In the genomic region with DNA sequence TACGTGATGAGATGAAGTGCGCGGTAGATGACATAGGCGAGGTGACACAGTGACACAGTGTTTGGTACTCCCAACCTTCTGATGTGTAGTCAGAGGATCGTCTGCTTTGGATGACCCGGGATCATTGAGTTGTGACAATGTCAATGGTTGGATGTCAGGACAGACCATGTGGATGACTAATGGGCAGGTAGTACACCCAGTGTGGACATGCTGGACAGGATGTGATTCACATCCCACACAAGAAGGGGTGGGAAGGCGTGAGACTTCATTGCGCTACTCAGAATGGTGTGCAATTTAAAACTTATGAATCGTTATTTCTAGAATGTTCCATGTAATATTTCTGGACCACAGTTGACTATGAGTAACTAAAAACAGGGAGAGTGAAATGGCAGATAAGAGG, we compare ENCODE assay signal across 32 cellular contexts. TPM values are rescaled to one million over a fixed set of nuclear protein-coding genes. Genes with fewer than 3 reads are reported as not detected.
A peak's percentile ranks its signal among the peaks of the same experiment; 100 is the strongest.
DNase-seq lines count a peak whose midpoint lies in the region; ATAC-seq, FAIRE-seq and TF ChIP-seq lines count a peak whose summit lies in the region.
"Had no signal": no experiment of that assay in that cellular context is flagged by ENCODE, and none has a peak within 500 bp of the region (broad histone marks: within the 10 kb centered on the region; RNA-seq: fewer than 3 reads in every experiment).

No MANE protein-coding gene starts in this region.

- H3K4me3 ChIP-seq in brain microvascular endothelial cell (ENCODE audit: low read depth, low read length) = no peak overlapping the region
- no peak overlapping the region for H3K4me3 ChIP-seq in keratinocyte (ENCODE audit: control insufficient read depth in 2 of 3, extremely low read depth in 1 of 3, insufficient read depth in 2 of 3, low read depth in 1 of 3, low read length in 3 of 3)
- H3K4me3 ChIP-seq: A549, cardiac muscle cell, coronary artery, esophagus muscularis mucosa, hepatocyte, left lung, Peyer's patch, stomach, thyroid gland had no signal

- DNase-seq in Caki2 (ENCODE audit: low read depth) (peak; percentile 42), M059J (ENCODE audit: low read depth) (peak; percentile 59), brain microvascular endothelial cell (peak; percentile 11), keratinocyte (ENCODE audit: low read depth, low spot score) (no peak), CD1c-positive myeloid dendritic cell (ENCODE audit: extremely low spot score) (no peak), GM20000 (ENCODE audit: low spot score) (no peak), putamen (ENCODE audit: low spot score) (no peak)
- DNase-seq: activated CD4-positive, CD25-positive, alpha-beta regulatory T cell treated with anti-CD3 and anti-CD28 coated beads, Interleukin-2, amount 50 U/mL, for 72 hours; activated CD8-positive, alpha-beta T cell treated with anti-CD3 and anti-CD28 coated beads for 36 hours; AML-193; CD4-positive, alpha-beta memory T cell; DMS 273 treated with DMSO at 0.1 percent for 48 hours; effector memory CD4-positive, alpha-beta T cell; EL; H7; left lung; naive B cell; NCI-H1694; NCI-H510A; Peyer's patch; small intestine; stomach; thyroid gland had no signal

- H3K27me3 ChIP-seq in brain microvascular endothelial cell (replicated peaks) (no peaks in the 10 kb centered on the region), keratinocyte (ENCODE audit: control insufficient read depth, extremely low read depth, insufficient read depth, low read length) (no peaks in the 10 kb centered on the region)
- H3K27me3 ChIP-seq: cardiac muscle cell, esophagus muscularis mucosa, hepatocyte, left lung, Peyer's patch, stomach, thyroid gland had no signal

- TF ChIP-seq CTCF in brain microvascular endothelial cell (IDR thresholded peaks at IDR 0.05; ENCODE audit: low read depth, low read length, missing control alignments) = no peak
- TF ChIP-seq CTCF in keratinocyte (optimal IDR thresholded peaks at IDR 0.05 in 1 of 3, IDR thresholded peaks at IDR 0.05 in 1 of 3, conservative IDR thresholded peaks at IDR 0.05 in 1 of 3; ENCODE audit: extremely low read depth in 1 of 3, insufficient read depth in 2 of 3, low read length in 3 of 3) = no peak
- no peak for TF ChIP-seq CTCF in GM20000 (IDR thresholded peaks at IDR 0.05; ENCODE audit: extremely low read depth, missing control alignments)

- no peak overlapping the region for H3K27ac ChIP-seq in brain microvascular endothelial cell
- peak overlapping the region; percentile 1 for H3K27ac ChIP-seq in keratinocyte (ENCODE audit: control insufficient read depth, insufficient read depth, low read length)
- H3K27ac ChIP-seq: A549, cardiac muscle cell, coronary artery, esophagus muscularis mucosa, hepatocyte, KMS-11, left lung, Peyer's patch, stomach, thyroid gland had no signal

- peaks cover 2% of the 10 kb centered on the region for H4K20me1 ChIP-seq in keratinocyte (ENCODE audit: control insufficient read depth, extremely low read depth, insufficient read depth, low read length)

- in situ Hi-C loops in Caki2 (cut with HindIII; ENCODE audit: low pct_unique_long_range_greater_than_20kb, low sequenced_read_pairs) (no loop called here), brain microvascular endothelial cell (cut with HindIII; ENCODE audit: low pct_ligation_motif_present, low sequenced_read_pairs) (no loop called here)

- ATAC-seq in GM21576 (IDR thresholded peaks at IDR 0.05; ENCODE audit: unreplicated experiment) = no peak
- ATAC-seq: A549; activated CD8-positive, alpha-beta T cell treated with anti-CD3 and anti-CD28 coated beads for 36 hours; activated T-helper 17 cell treated with anti-CD3 and anti-CD28 coated beads, Interleukin-2, amount 50 U/mL, for 72 hours had no signal

- dilution Hi-C loops in keratinocyte (cut with MboI; ENCODE audit: extremely low pct_ligation_motif_present, low sequenced_read_pairs) = no loop called here

- H3K36me3 ChIP-seq in brain microvascular endothelial cell (replicated peaks) = no peaks in the 10 kb centered on the region
- H3K36me3 ChIP-seq in keratinocyte (ENCODE audit: control insufficient read depth in 2 of 2, extremely low read depth in 1 of 2, insufficient read depth in 2 of 2, low read length in 2 of 2) = peaks cover 3 to 14% of the 10 kb centered on the region in 2 experiments
- H3K36me3 ChIP-seq: cardiac muscle cell, esophagus muscularis mucosa, left lung, Peyer's patch, stomach, thyroid gland had no signal

- peaks cover 6% of the 10 kb centered on the region for H3K9me1 ChIP-seq in keratinocyte (ENCODE audit: control insufficient read depth, extremely low read depth, insufficient read depth, low read length)

- H3K4me1 ChIP-seq in keratinocyte (ENCODE audit: control insufficient read depth, extremely low read depth, insufficient read depth, low read length) = peaks cover 72% of the 10 kb centered on the region
- H3K4me1 ChIP-seq: Peyer's patch had no signal

- no peak overlapping the region for H2AFZ ChIP-seq in keratinocyte (ENCODE audit: control insufficient read depth, low read length)
- H2AFZ ChIP-seq: hepatocyte had no signal

- H3K9ac ChIP-seq in keratinocyte (ENCODE audit: control insufficient read depth, extremely low read depth, insufficient read depth, low read length) = no peak overlapping the region
- H3K9ac ChIP-seq: KMS-11 had no signal

- H3K4me2 ChIP-seq in keratinocyte (ENCODE audit: control insufficient read depth, extremely low read depth, insufficient read depth, low read depth, low read length) = peak overlapping the region; percentile 38
- H3K4me2 ChIP-seq: A549, hepatocyte, KMS-11 had no signal

- peaks cover 44% of the 10 kb centered on the region for H3K79me2 ChIP-seq in keratinocyte (ENCODE audit: control insufficient read depth, insufficient read depth, low read length)

- peak; percentile 83 for FAIRE-seq in keratinocyte (lab: Jason Lieb, UNC)
- FAIRE-seq: A549, frontal cortex, small intestine had no signal

- no peaks in the 10 kb centered on the region for H3K9me3 ChIP-seq in keratinocyte (ENCODE audit: control insufficient read depth, low read depth, low read length)
- H3K9me3 ChIP-seq: A549, esophagus muscularis mucosa, left lung, Peyer's patch, stomach, thyroid gland had no signal

RNA-seq across cellular contexts. Expression of a gene that starts 23.8 kb away (rescaled TPM):
- 3.5 and 7.2 TPM in 2 replicates for total RNA-seq in Caki2 (2014; rRNA removed; shearing (Covaris generic); ENCODE audit: low replicate concordance)
- total RNA-seq in M059J (2014; rRNA removed; shearing (Covaris generic)) = 3.1 and 5.8 TPM in 2 replicates
- 6.5 to 9.4 TPM (median 7.2 TPM) in 3 replicates for polyA plus RNA-seq in keratinocyte
- 6.9 TPM for polyA plus RNA-seq in keratinocyte (2011; ENCODE audit: low read depth)
- polyA plus RNA-seq in keratinocyte (2011; cell fraction: cytosol; rRNA removed) = 5.5 and 7.8 TPM in 2 replicates
- 23.7 and 27.0 TPM in 2 replicates for polyA plus RNA-seq in keratinocyte (2011; cell fraction: nucleus; rRNA removed)
- 7.3 and 9.4 TPM in 2 replicates for polyA plus RNA-seq in keratinocyte (2012; ENCODE audit: low replicate concordance)
- 15.0 to 21.5 TPM (median 21.2 TPM) in 3 replicates for polyA minus RNA-seq in keratinocyte
- polyA minus RNA-seq in keratinocyte (2011; cell fraction: cytosol; rRNA and poly(A)+ RNA removed) = 7.9 TPM
- 22.4 and 35.8 TPM in 2 replicates for polyA minus RNA-seq in keratinocyte (2011; cell fraction: nucleus; rRNA and poly(A)+ RNA removed)

Comparison
In these comparisons a context has a peak if more than half of its experiments do, and no peak if none do; other contexts are left out.
1. DNase-seq: peak in Caki2 (single experiment), M059J (single experiment) and brain microvascular endothelial cell (single experiment); none in keratinocyte (single experiment), CD1c-positive myeloid dendritic cell (single experiment), GM20000 (single experiment) and putamen (single experiment).